16 cellular contexts compared by ENCODE assay signal in the genomic region with DNA sequence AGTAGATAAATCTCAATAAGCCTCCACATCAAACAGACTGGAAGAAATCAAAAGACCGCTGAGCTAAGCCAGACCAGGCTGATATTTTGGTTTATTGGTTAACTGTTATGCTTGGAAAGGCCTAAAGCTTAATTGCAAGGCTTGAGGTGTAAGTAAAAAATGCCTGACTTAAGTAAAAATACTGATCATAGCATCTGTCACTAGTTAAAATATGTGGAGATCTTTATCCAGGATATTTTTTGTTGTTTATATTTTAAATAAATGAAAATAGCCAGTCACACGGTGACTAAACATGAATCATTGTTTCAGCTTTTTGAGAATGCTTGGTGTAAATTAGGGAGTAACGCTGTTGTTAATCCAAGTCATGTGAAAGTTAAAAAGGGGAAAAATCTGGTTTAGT.
A peak's percentile ranks its signal among the peaks of the same experiment; 100 is the strongest.
DNase-seq lines count a peak whose midpoint lies in the region; TF ChIP-seq lines count a peak whose summit lies in the region.
"Had no signal": no experiment of that assay in that cellular context is flagged by ENCODE, and none has a peak within 500 bp of the region (broad histone marks: within the 10 kb centered on the region; RNA-seq: fewer than 3 reads in every experiment).

No MANE protein-coding gene starts in this region.

- CTCF ChIA-PET in activated naive CD4-positive, alpha-beta T cell treated with anti-CD3 and anti-CD28 coated beads, Interleukin-2, amount 10 ng/mL, durations not matched to agents 7 days and 5 days (lab: Charles Lee) = interaction anchor here (0.8 to 1.7 kb wide), 2 partner anchors 17 to 20 kb away, joined by 4 to 7 read pairs; no protein-coding TSS in a partner anchor

- TF ChIP-seq POLR2A in breast epithelium (IDR thresholded peaks at IDR 0.05) = no peak

- TF ChIP-seq CTCF in breast epithelium (IDR thresholded peaks at IDR 0.05) (no peak), type B pancreatic cell (conservative IDR thresholded peaks at IDR 0.05) (no peak)

- H3K27me3 ChIP-seq in breast epithelium = no peaks in the 10 kb centered on the region
- H3K27me3 ChIP-seq: heart right ventricle had no signal

- no peaks in the 10 kb centered on the region for H3K27me3 Mint-ChIP-seq in type B pancreatic cell
- H3K27me3 Mint-ChIP-seq in activated naive CD4-positive, alpha-beta T cell treated with anti-CD3 and anti-CD28 coated beads, Interleukin-2, amount 10 ng/mL, durations not matched to agents 7 days and 5 days = no peaks in the 10 kb centered on the region
- H3K27me3 Mint-ChIP-seq: dendritic cell treated with granulocyte-macrophage colony-stimulating factor and Interleukin-4, amounts not matched to agents 40 ng/mL and 50 ng/mL, for 4 days; memory B cell; stimulated activated naive CD8-positive, alpha-beta T cell treated with anti-CD3 and anti-CD28 coated beads, Interleukin-15, amount 100 ng/mL, for 72 hours had no signal

- peaks cover 0 to 17% of the 10 kb centered on the region in 2 donors for H3K4me1 ChIP-seq in breast epithelium

- peak overlapping the region; percentile 78 for H3K27ac Mint-ChIP-seq in type B pancreatic cell
- no peak overlapping the region for H3K27ac Mint-ChIP-seq in activated naive CD4-positive, alpha-beta T cell treated with anti-CD3 and anti-CD28 coated beads, Interleukin-2, amount 10 ng/mL, durations not matched to agents 7 days and 5 days
- H3K27ac Mint-ChIP-seq: dendritic cell treated with granulocyte-macrophage colony-stimulating factor and Interleukin-4, amounts not matched to agents 40 ng/mL and 50 ng/mL, for 4 days; memory B cell; stimulated activated naive CD8-positive, alpha-beta T cell treated with anti-CD3 and anti-CD28 coated beads, Interleukin-15, amount 100 ng/mL, for 72 hours had no signal

- intact Hi-C loops in breast epithelium (cut with DNase I; ENCODE audit: low total_unique reads) = no loop called here

- H3K9me3 Mint-ChIP-seq in type B pancreatic cell = no peaks in the 10 kb centered on the region
- no peaks in the 10 kb centered on the region for H3K9me3 Mint-ChIP-seq in activated naive CD4-positive, alpha-beta T cell treated with anti-CD3 and anti-CD28 coated beads, Interleukin-2, amount 10 ng/mL, durations not matched to agents 7 days and 5 days
- H3K9me3 Mint-ChIP-seq: dendritic cell treated with granulocyte-macrophage colony-stimulating factor and Interleukin-4, amounts not matched to agents 40 ng/mL and 50 ng/mL, for 4 days; memory B cell; stimulated activated naive CD8-positive, alpha-beta T cell treated with anti-CD3 and anti-CD28 coated beads, Interleukin-15, amount 100 ng/mL, for 72 hours had no signal

- H3K36me3 Mint-ChIP-seq in type B pancreatic cell = peaks cover 26% of the 10 kb centered on the region
- H3K36me3 Mint-ChIP-seq in activated naive CD4-positive, alpha-beta T cell treated with anti-CD3 and anti-CD28 coated beads, Interleukin-2, amount 10 ng/mL, durations not matched to agents 7 days and 5 days = peaks cover 16% of the 10 kb centered on the region

- DNase-seq in HS-27A (ENCODE audit: low read depth) (peak; percentile 51), breast epithelium (ENCODE audit: low spot score in 2 of 2) (no peak), kidney glomerular epithelial cell (lab: John Stamatoyannopoulos, UW) (peak; percentile 22), type B pancreatic cell (ENCODE audit: extremely low spot score, unreplicated experiment) (no peak), occipital lobe (lab: John Stamatoyannopoulos, UW) (no peak), MV-4-11 (lab: John Stamatoyannopoulos, UW) (no peak)
- DNase-seq in stimulated activated CD4-positive, alpha-beta T cell treated with anti-CD3 and anti-CD28 coated beads, Interleukin-4, amount 100 ng/mL, for 24 hours = no peak
- DNase-seq in activated naive CD4-positive, alpha-beta T cell treated with anti-CD3 and anti-CD28 coated beads, Interleukin-2, amount 10 ng/mL, durations not matched to agents 7 days and 5 days = no peak
- DNase-seq: activated naive CD4-positive, alpha-beta T cell treated with anti-CD3 and anti-CD28 coated beads, Interleukin-2, amount 50 U/mL, for 16 hours; heart right ventricle; NCI-H510A; stimulated activated naive CD8-positive, alpha-beta T cell treated with anti-CD3 and anti-CD28 coated beads, Interleukin-15, amount 100 ng/mL, for 72 hours; T1000 had no signal

- H3K4me3 ChIP-seq in breast epithelium = no peak overlapping the region
- H3K4me3 ChIP-seq: heart right ventricle had no signal

- H3K4me3 Mint-ChIP-seq in type B pancreatic cell = peak overlapping the region; percentile 22
- no peak overlapping the region for H3K4me3 Mint-ChIP-seq in activated naive CD4-positive, alpha-beta T cell treated with anti-CD3 and anti-CD28 coated beads, Interleukin-2, amount 10 ng/mL, durations not matched to agents 7 days and 5 days
- H3K4me3 Mint-ChIP-seq: dendritic cell treated with granulocyte-macrophage colony-stimulating factor and Interleukin-4, amounts not matched to agents 40 ng/mL and 50 ng/mL, for 4 days; memory B cell; stimulated activated naive CD8-positive, alpha-beta T cell treated with anti-CD3 and anti-CD28 coated beads, Interleukin-15, amount 100 ng/mL, for 72 hours had no signal

- H3K4me1 Mint-ChIP-seq in type B pancreatic cell (ENCODE audit: unreplicated experiment) = peaks cover 57% of the 10 kb centered on the region
- no peaks in the 10 kb centered on the region for H3K4me1 Mint-ChIP-seq in activated naive CD4-positive, alpha-beta T cell treated with anti-CD3 and anti-CD28 coated beads, Interleukin-2, amount 10 ng/mL, durations not matched to agents 7 days and 5 days
- H3K4me1 Mint-ChIP-seq: stimulated activated naive CD8-positive, alpha-beta T cell treated with anti-CD3 and anti-CD28 coated beads, Interleukin-15, amount 100 ng/mL, for 72 hours had no signal

- H3K36me3 ChIP-seq in breast epithelium = no peaks in the 10 kb centered on the region

- H3K9me3 ChIP-seq in breast epithelium = no peaks in the 10 kb centered on the region
- H3K9me3 ChIP-seq: heart right ventricle had no signal

- H3K27ac ChIP-seq in breast epithelium = peak overlapping the region; percentile 15 to 40
- H3K27ac ChIP-seq: HL-60 had no signal

Comparison
In these comparisons a context has a peak if more than half of its experiments do, and no peak if none do; other contexts are left out.
1. DNase-seq: peak in HS-27A (single experiment) and kidney glomerular epithelial cell (single experiment); none in breast epithelium (0 of 2), type B pancreatic cell (single experiment), stimulated activated CD4-positive, alpha-beta T cell treated with anti-CD3 and anti-CD28 coated beads, Interleukin-4, amount 100 ng/mL, for 24 hours (single experiment), occipital lobe (single experiment), MV-4-11 (single experiment) and activated naive CD4-positive, alpha-beta T cell treated with anti-CD3 and anti-CD28 coated beads, Interleukin-2, amount 10 ng/mL, durations not matched to agents 7 days and 5 days (single experiment).